In the genomic region with DNA sequence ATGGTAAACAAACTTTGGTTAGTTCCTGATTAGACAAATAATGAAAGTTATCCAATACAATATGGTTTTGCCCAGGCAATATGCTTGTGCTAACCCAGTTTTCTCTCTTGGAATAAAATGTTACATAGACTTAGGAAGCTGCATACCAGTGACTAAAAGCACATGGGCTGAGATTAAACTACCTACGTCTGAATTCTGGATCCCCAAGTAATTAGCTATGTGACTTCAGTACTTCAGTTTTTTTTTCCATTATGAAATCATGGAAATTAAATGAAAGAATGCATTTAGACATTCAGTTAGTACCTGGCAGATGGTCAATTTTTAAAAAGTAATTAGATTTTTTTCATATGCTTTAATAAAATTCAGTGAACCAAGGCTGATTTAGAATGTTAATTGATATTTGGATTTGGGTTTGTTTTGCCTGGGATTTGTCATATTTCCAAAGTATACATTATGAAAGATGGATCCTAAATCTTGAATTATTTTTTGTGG, we compare ENCODE assay signal across 31 cellular contexts.
"Had no signal": no experiment of that assay in that cellular context is flagged by ENCODE, and none has a peak within 500 bp of the region (broad histone marks: within the 10 kb centered on the region; RNA-seq: fewer than 3 reads in every experiment).

No MANE protein-coding gene starts in this region.

- H3K36me3 Mint-ChIP-seq: activated naive CD8-positive, alpha-beta T cell had no signal

- H3K36me3 ChIP-seq: adrenal gland, esophagus muscularis mucosa, gastrocnemius medialis, heart right ventricle, WERI-Rb-1 had no signal

- H3K4me3 Mint-ChIP-seq: activated B cell treated with CpG ODN at 0.5 μM for 24 hours; activated CD8-positive, alpha-beta T cell treated with anti-CD3 and anti-CD28 coated beads for 36 hours; activated naive CD8-positive, alpha-beta T cell; activated naive CD8-positive, alpha-beta T cell treated with anti-CD3 and anti-CD28 coated beads, Interleukin-2, amount 50 U/mL, for 24 hours; activated T-cell treated with anti-CD3 and anti-CD28 coated beads, Interleukin-2, amount 50 U/mL, for 4 hours; activated T-helper 17 cell treated with anti-CD3 and anti-CD28 coated beads, Interleukin-2, amount 50 U/mL, for 72 hours; effector memory CD8-positive, alpha-beta T cell; T-helper 17 cell; T-helper 2 cell treated with Interferon-gamma antibody and Interleukin-4, amounts not matched to agents 5 μg/mL and 100 μg/mL, for 36 hours had no signal

- H3K27ac ChIP-seq: adrenal gland, body of pancreas, esophagus muscularis mucosa, foreskin keratinocyte, gastrocnemius medialis, heart right ventricle, WERI-Rb-1 had no signal

- H3K27me3 ChIP-seq: adrenal gland, body of pancreas, esophagus muscularis mucosa, foreskin keratinocyte, gastrocnemius medialis, heart right ventricle had no signal

- DNase-seq: activated B cell treated with CpG ODN at 0.5 μM for 24 hours; activated CD4-positive, alpha-beta T cell treated with anti-CD3 and anti-CD28 coated beads for 48 hours; activated CD4-positive, alpha-beta T cell treated with anti-CD3 and anti-CD28 coated beads, Interleukin-2, amount 50 U/mL, for 1 hour; activated CD4-positive, alpha-beta T cell treated with anti-CD3 and anti-CD28 coated beads, Interleukin-2, amount 50 U/mL, for 48 hours; activated CD8-positive, alpha-beta memory T cell treated with anti-CD3 and anti-CD28 coated beads for 24 hours; activated CD8-positive, alpha-beta T cell treated with anti-CD3 and anti-CD28 coated beads for 36 hours; activated effector memory CD4-positive, alpha-beta T cell treated with Interleukin-2 at 50 U/mL for 16 hours; activated gamma-delta T cell treated with Interleukin-2 at 50 U/mL for 16 hours; activated naive CD4-positive, alpha-beta T cell treated with anti-CD3 and anti-CD28 coated beads, Interleukin-2, amount 50 U/mL, for 16 hours; activated naive CD4-positive, alpha-beta T cell treated with Interleukin-2 at 50 U/mL for 16 hours; activated naive CD8-positive, alpha-beta T cell treated with anti-CD3 and anti-CD28 coated beads, Interleukin-2, amount 50 U/mL, for 24 hours; activated T-cell treated with anti-CD3 and anti-CD28 coated beads, Interleukin-2, amount 50 U/mL, for 4 hours; adrenal gland; amygdala; aorta; body of pancreas; caudate nucleus; cortex of kidney; dermis blood vessel endothelial cell; effector CD4-positive, alpha-beta T cell; effector memory CD8-positive, alpha-beta T cell; foreskin keratinocyte; gastrocnemius medialis; heart right ventricle; T-helper 17 cell; T1000; WERI-Rb-1 had no signal

- H3K9me3 Mint-ChIP-seq: activated B cell treated with CpG ODN at 0.5 μM for 24 hours; activated CD8-positive, alpha-beta T cell treated with anti-CD3 and anti-CD28 coated beads for 36 hours; activated naive CD8-positive, alpha-beta T cell treated with anti-CD3 and anti-CD28 coated beads, Interleukin-2, amount 50 U/mL, for 24 hours; activated T-cell treated with anti-CD3 and anti-CD28 coated beads, Interleukin-2, amount 50 U/mL, for 4 hours; activated T-helper 17 cell treated with anti-CD3 and anti-CD28 coated beads, Interleukin-2, amount 50 U/mL, for 72 hours; T-helper 2 cell treated with Interferon-gamma antibody and Interleukin-4, amounts not matched to agents 5 μg/mL and 100 μg/mL, for 36 hours had no signal

- H3K27ac Mint-ChIP-seq: activated B cell treated with CpG ODN at 0.5 μM for 24 hours; activated CD8-positive, alpha-beta T cell treated with anti-CD3 and anti-CD28 coated beads for 36 hours; activated naive CD8-positive, alpha-beta T cell; activated naive CD8-positive, alpha-beta T cell treated with anti-CD3 and anti-CD28 coated beads, Interleukin-2, amount 50 U/mL, for 24 hours; activated T-helper 17 cell treated with anti-CD3 and anti-CD28 coated beads, Interleukin-2, amount 50 U/mL, for 72 hours; effector memory CD8-positive, alpha-beta T cell; T-helper 17 cell; T-helper 2 cell treated with Interferon-gamma antibody and Interleukin-4, amounts not matched to agents 5 μg/mL and 100 μg/mL, for 36 hours had no signal

- H3K9me3 ChIP-seq: body of pancreas, esophagus muscularis mucosa, gastrocnemius medialis had no signal

- H3K4me1 ChIP-seq: adrenal gland, esophagus muscularis mucosa, foreskin keratinocyte, gastrocnemius medialis, heart right ventricle had no signal

- H3K4me3 ChIP-seq: adrenal gland, body of pancreas, esophagus muscularis mucosa, gastrocnemius medialis, heart right ventricle had no signal

- H3K27me3 Mint-ChIP-seq: activated B cell treated with CpG ODN at 0.5 μM for 24 hours; activated CD8-positive, alpha-beta T cell treated with anti-CD3 and anti-CD28 coated beads for 36 hours; activated naive CD8-positive, alpha-beta T cell; activated naive CD8-positive, alpha-beta T cell treated with anti-CD3 and anti-CD28 coated beads, Interleukin-2, amount 50 U/mL, for 24 hours; activated T-helper 17 cell treated with anti-CD3 and anti-CD28 coated beads, Interleukin-2, amount 50 U/mL, for 72 hours; effector memory CD8-positive, alpha-beta T cell; T-helper 17 cell had no signal

- H3K4me1 Mint-ChIP-seq: activated B cell treated with CpG ODN at 0.5 μM for 24 hours; activated naive CD8-positive, alpha-beta T cell treated with anti-CD3 and anti-CD28 coated beads, Interleukin-2, amount 50 U/mL, for 24 hours; activated T-helper 17 cell treated with anti-CD3 and anti-CD28 coated beads, Interleukin-2, amount 50 U/mL, for 72 hours; T-helper 17 cell had no signal
